8 cellular contexts compared by ENCODE assay signal in genomic region chr11:111978028-111978771, GRCh38. TPM values are rescaled to one million over a fixed set of nuclear protein-coding genes. Genes with fewer than 3 reads are reported as not detected.
DNase-seq lines count a peak whose midpoint lies in the region; ATAC-seq and TF ChIP-seq lines count a peak whose summit lies in the region.

No MANE protein-coding gene starts in this region.

- H3K9me3 Mint-ChIP-seq in T-helper 2 cell treated with Interferon-gamma antibody and Interleukin-4, amounts not matched to agents 5 μg/mL and 100 μg/mL, for 36 hours, result no peaks in the 10 kb centered on the region
- no peaks in the 10 kb centered on the region for H3K9me3 Mint-ChIP-seq in activated CD4-positive, alpha-beta memory T cell treated with anti-CD3 and anti-CD28 coated beads for 36 hours
- H3K9me3 Mint-ChIP-seq in naive thymus-derived CD8-positive, alpha-beta T cell, result no peaks in the 10 kb centered on the region

- H3K4me3 ChIP-seq in fibroblast of the aortic adventitia (ENCODE audit: low read depth, low read length), result peak overlapping the region; percentile 84

- ATAC-seq in naive thymus-derived CD8-positive, alpha-beta T cell, result no peak
- no peak for ATAC-seq in HG02973 (IDR thresholded peaks at IDR 0.05; ENCODE audit: unreplicated experiment)

- no peak overlapping the region for H3K27ac Mint-ChIP-seq in T-helper 2 cell treated with Interferon-gamma antibody and Interleukin-4, amounts not matched to agents 5 μg/mL and 100 μg/mL, for 36 hours
- H3K27ac Mint-ChIP-seq in activated CD4-positive, alpha-beta memory T cell treated with anti-CD3 and anti-CD28 coated beads for 36 hours, result no peak overlapping the region
- peak overlapping the region in 2 of 10 donors; percentile 20 to 70 for H3K27ac Mint-ChIP-seq in naive thymus-derived CD8-positive, alpha-beta T cell

- peak overlapping the region; percentile 60 for H3K4me3 Mint-ChIP-seq in T-helper 2 cell treated with Interferon-gamma antibody and Interleukin-4, amounts not matched to agents 5 μg/mL and 100 μg/mL, for 36 hours
- H3K4me3 Mint-ChIP-seq in activated CD4-positive, alpha-beta memory T cell treated with anti-CD3 and anti-CD28 coated beads for 36 hours, result peak overlapping the region; percentile 60
- peak overlapping the region; percentile 62 to 77 (median 70) for H3K4me3 Mint-ChIP-seq in naive thymus-derived CD8-positive, alpha-beta T cell

- H3K4me1 Mint-ChIP-seq in T-helper 2 cell treated with Interferon-gamma antibody and Interleukin-4, amounts not matched to agents 5 μg/mL and 100 μg/mL, for 36 hours (ENCODE audit: low read depth), result peaks cover 4% of the 10 kb centered on the region
- peaks cover 10% of the 10 kb centered on the region for H3K4me1 Mint-ChIP-seq in activated CD4-positive, alpha-beta memory T cell treated with anti-CD3 and anti-CD28 coated beads for 36 hours (ENCODE audit: low read depth)
- peaks cover 2 to 11% (median 9%) of the 10 kb centered on the region in 4 donors for H3K4me1 Mint-ChIP-seq in naive thymus-derived CD8-positive, alpha-beta T cell

- peak; percentile 27 for TF ChIP-seq CTCF in fibroblast of the aortic adventitia (IDR thresholded peaks at IDR 0.05; ENCODE audit: insufficient read depth, low read length)

- intact Hi-C loops in activated CD4-positive, alpha-beta memory T cell treated with anti-CD3 and anti-CD28 coated beads for 36 hours (cut with micrococcal nuclease), result no loop called here

- no peak for DNase-seq in T-helper 2 cell treated with Interferon-gamma antibody and Interleukin-4, amounts not matched to agents 5 μg/mL and 100 μg/mL, for 36 hours (ENCODE audit: low spot score)
- DNase-seq in T-helper 2 cell, result no peak
- no peak for DNase-seq in activated CD4-positive, alpha-beta memory T cell treated with anti-CD3 and anti-CD28 coated beads for 36 hours
- peak; percentile 76 for DNase-seq in fibroblast of the aortic adventitia (ENCODE audit: low read depth)
- DNase-seq in naive thymus-derived CD8-positive, alpha-beta T cell, result no peak
- DNase-seq in GM19240 (ENCODE audit: insufficient read length, low spot score), result no peak
- no peak for DNase-seq in NCI-H2196 treated with DMSO at 0.1 percent for 48 hours (lab: John Stamatoyannopoulos, UW; ENCODE audit: unreplicated experiment)

- H3K36me3 Mint-ChIP-seq in T-helper 2 cell treated with Interferon-gamma antibody and Interleukin-4, amounts not matched to agents 5 μg/mL and 100 μg/mL, for 36 hours (ENCODE audit: low read depth), result peaks cover 6% of the 10 kb centered on the region
- H3K36me3 Mint-ChIP-seq in activated CD4-positive, alpha-beta memory T cell treated with anti-CD3 and anti-CD28 coated beads for 36 hours, result peaks cover 5% of the 10 kb centered on the region
- peaks cover 0 to 2% (median 2%) of the 10 kb centered on the region in 3 donors for H3K36me3 Mint-ChIP-seq in naive thymus-derived CD8-positive, alpha-beta T cell

- no peaks in the 10 kb centered on the region for H3K27me3 Mint-ChIP-seq in T-helper 2 cell treated with Interferon-gamma antibody and Interleukin-4, amounts not matched to agents 5 μg/mL and 100 μg/mL, for 36 hours (ENCODE audit: low read depth)
- peaks cover 22% of the 10 kb centered on the region for H3K27me3 Mint-ChIP-seq in activated CD4-positive, alpha-beta memory T cell treated with anti-CD3 and anti-CD28 coated beads for 36 hours
- peaks cover 11 to 32% (median 24%) of the 10 kb centered on the region in 5 donors for H3K27me3 Mint-ChIP-seq in naive thymus-derived CD8-positive, alpha-beta T cell

- POLR2A ChIA-PET in activated CD4-positive, alpha-beta memory T cell treated with anti-CD3 and anti-CD28 coated beads for 36 hours (lab: Charles Lee), result no interaction called here
- POLR2A ChIA-PET in naive thymus-derived CD8-positive, alpha-beta T cell (lab: Charles Lee), result no interaction called here

- CTCF ChIA-PET in activated CD4-positive, alpha-beta memory T cell treated with anti-CD3 and anti-CD28 coated beads for 36 hours (lab: Charles Lee), result interaction anchor here (0.6 to 6.3 kb wide), 3 partner anchors 14 to 264 kb away, joined by 3 to 190 read pairs (median 3); partner anchors contain the start of gene DIXDC1

RNA-seq across cellular contexts. Expression of gene DIXDC1, which starts 41.1 kb away (rescaled TPM):
- 10 to 100 TPM; 13.3 to 14.9 TPM for total RNA-seq in activated CD4-positive, alpha-beta memory T cell treated with anti-CD3 and anti-CD28 coated beads for 36 hours
- 22.1 and 24.8 TPM in 2 replicates for total RNA-seq in fibroblast of the aortic adventitia (ENCODE audit: low replicate concordance)
- total RNA-seq in naive thymus-derived CD8-positive, alpha-beta T cell, result 1 to 10 TPM in 1 of 2 experiments, under 1 TPM in 1; 0.80 to 1.2 TPM
- polyA plus RNA-seq in naive thymus-derived CD8-positive, alpha-beta T cell, result 1 to 10 TPM in 1 of 3 donors, under 1 TPM in 2; 0.27 to 5.7 (median 0.81) TPM

RNA-seq across cellular contexts. Expression of gene DLAT, which starts 47.0 kb away (rescaled TPM):
- 10 to 100 TPM; 36.4 to 39.0 TPM for total RNA-seq in activated CD4-positive, alpha-beta memory T cell treated with anti-CD3 and anti-CD28 coated beads for 36 hours
- 16.6 and 35.0 TPM in 2 replicates for total RNA-seq in fibroblast of the aortic adventitia (ENCODE audit: low replicate concordance)
- 10 to 100 TPM; 20.0 to 20.5 TPM for total RNA-seq in naive thymus-derived CD8-positive, alpha-beta T cell
- 10 to 100 TPM; 22.4 to 26.1 (median 24.5) TPM for polyA plus RNA-seq in naive thymus-derived CD8-positive, alpha-beta T cell

RNA-seq across cellular contexts. Expression of gene C11orf52, which starts 59.5 kb away (rescaled TPM):
- total RNA-seq in activated CD4-positive, alpha-beta memory T cell treated with anti-CD3 and anti-CD28 coated beads for 36 hours, result not detected
- 0.63 TPM in 1 of 2 replicates, not detected in the other for total RNA-seq in fibroblast of the aortic adventitia (ENCODE audit: low replicate concordance)
- total RNA-seq in naive thymus-derived CD8-positive, alpha-beta T cell, result not detected
- not detected for polyA plus RNA-seq in naive thymus-derived CD8-positive, alpha-beta T cell

Comparison
In these comparisons a context has a peak if more than half of its experiments do, and no peak if none do; other contexts are left out.
1. RNA of gene DIXDC1, which starts 41.1 kb away (total RNA-seq): 22.1 to 24.8 TPM in fibroblast of the aortic adventitia and 13.3 to 14.9 TPM in activated CD4-positive, alpha-beta memory T cell treated with anti-CD3 and anti-CD28 coated beads for 36 hours; 0.80 to 1.2 TPM in naive thymus-derived CD8-positive, alpha-beta T cell; every median in the first group is over 4 times any median in the second.
2. Peak in every context shown above with its lines, with median percentiles within 50 percentile points of each other: H3K4me3 Mint-ChIP-seq.